ENCODE assay signal across 17 cellular contexts in genomic region chr16:14240216-14240843, GRCh38.
DNase-seq lines count a peak whose midpoint lies in the region; ATAC-seq and TF ChIP-seq lines count a peak whose summit lies in the region.
"Had no signal": no experiment of that assay in that cellular context is flagged by ENCODE, and none has a peak within 500 bp of the region (broad histone marks: within the 10 kb centered on the region; RNA-seq: fewer than 3 reads in every experiment).

No MANE protein-coding gene starts in this region.

- H3K27ac Mint-ChIP-seq in activated T-helper 17 cell treated with anti-CD3 and anti-CD28 coated beads, Interleukin-2, amount 50 U/mL, for 72 hours, result peak overlapping the region; percentile 3
- peak overlapping the region; percentile 47 for H3K27ac Mint-ChIP-seq in progenitor cell of endocrine pancreas
- H3K27ac Mint-ChIP-seq: WTC11 had no signal

- DNase-seq in HFF-Myc (ENCODE audit: extremely low read depth, low read depth) (peak; percentile 4), right cardiac atrium (peak in 2 of 3 donors; percentile 61 to 66), progenitor cell of endocrine pancreas (ENCODE audit: low spot score, unreplicated experiment) (no peak), occipital lobe (lab: John Stamatoyannopoulos, UW) (no peak), Ammon's horn (ENCODE audit: low spot score) (no peak), MG63 (no peak)
- DNase-seq: DMS79; mammary epithelial cell; NCI-H187; stimulated activated CD4-positive, alpha-beta T cell treated with anti-CD3 and anti-CD28 coated beads, Interleukin-12 subunit alpha, Interleukin-12 subunit beta, amount 100 ng/mL, for 4 hours; stimulated activated naive CD8-positive, alpha-beta T cell treated with anti-CD3 and anti-CD28 coated beads, Interleukin-15, Interleukin-2, amounts not matched to agents 100 U/mL and 50 U/mL, for 24 hours; uterus had no signal

- intact Hi-C loops in right cardiac atrium (cut with DNase I), result loop anchor here in 2 of 4 donors (10.0 kb wide), 1 partner anchor 316 kb away; the partner anchor contains the start of gene ERCC4 (in 2 of the 2)

- H3K4me1 ChIP-seq in right cardiac atrium (ENCODE audit: control insufficient read depth, insufficient read depth, low read length), result peaks cover 9% of the 10 kb centered on the region
- H3K4me1 ChIP-seq: uterus had no signal

- TF ChIP-seq CTCF in HFF-Myc (IDR thresholded peaks at IDR 0.05; ENCODE audit: low read depth, low read length, missing control alignments) (no peak), progenitor cell of endocrine pancreas (IDR thresholded peaks at IDR 0.05; ENCODE audit: unreplicated experiment) (no peak)

- H3K4me3 ChIP-seq in HFF-Myc (replicated peaks; ENCODE audit: low read depth, low read length) (no peak overlapping the region), right cardiac atrium (ENCODE audit: low read length) (no peak overlapping the region), MG63 (no peak overlapping the region)
- H3K4me3 ChIP-seq: uterus had no signal

- no peaks in the 10 kb centered on the region; the same call in 1 of the 2 replicates for H3K36me3 ChIP-seq in MG63
- H3K36me3 ChIP-seq: uterus had no signal

- H3K4me3 Mint-ChIP-seq in activated T-helper 17 cell treated with anti-CD3 and anti-CD28 coated beads, Interleukin-2, amount 50 U/mL, for 72 hours, result no peak overlapping the region
- no peak overlapping the region for H3K4me3 Mint-ChIP-seq in progenitor cell of endocrine pancreas (ENCODE audit: low read depth)
- H3K4me3 Mint-ChIP-seq: brain, WTC11 had no signal

- WGBS in right cardiac atrium, result 46% methylated on average over 10 of the region's 10 CpGs

- peaks cover 22% of the 10 kb centered on the region for H3K36me3 Mint-ChIP-seq in activated T-helper 17 cell treated with anti-CD3 and anti-CD28 coated beads, Interleukin-2, amount 50 U/mL, for 72 hours (ENCODE audit: low read depth)
- peaks cover 18% of the 10 kb centered on the region for H3K36me3 Mint-ChIP-seq in progenitor cell of endocrine pancreas (ENCODE audit: insufficient read depth)

- H3K27me3 Mint-ChIP-seq in activated T-helper 17 cell treated with anti-CD3 and anti-CD28 coated beads, Interleukin-2, amount 50 U/mL, for 72 hours, result no peaks in the 10 kb centered on the region
- H3K27me3 Mint-ChIP-seq in progenitor cell of endocrine pancreas, result no peaks in the 10 kb centered on the region
- H3K27me3 Mint-ChIP-seq: brain had no signal

- no peaks in the 10 kb centered on the region for H3K4me1 Mint-ChIP-seq in activated T-helper 17 cell treated with anti-CD3 and anti-CD28 coated beads, Interleukin-2, amount 50 U/mL, for 72 hours
- H3K4me1 Mint-ChIP-seq in progenitor cell of endocrine pancreas (ENCODE audit: low read depth), result peaks cover 10% of the 10 kb centered on the region
- H3K4me1 Mint-ChIP-seq: WTC11 had no signal

- H3K9me3 Mint-ChIP-seq in activated T-helper 17 cell treated with anti-CD3 and anti-CD28 coated beads, Interleukin-2, amount 50 U/mL, for 72 hours, result no peaks in the 10 kb centered on the region
- H3K9me3 Mint-ChIP-seq in progenitor cell of endocrine pancreas (ENCODE audit: low read depth), result no peaks in the 10 kb centered on the region
- H3K9me3 Mint-ChIP-seq: brain, WTC11 had no signal

- H3K27me3 ChIP-seq in right cardiac atrium (ENCODE audit: control insufficient read depth, insufficient read depth) (no peaks in the 10 kb centered on the region), MG63 (no peaks in the 10 kb centered on the region)
- H3K27me3 ChIP-seq: uterus had no signal

- H3K9me3 ChIP-seq in right cardiac atrium (ENCODE audit: control insufficient read depth, low read length) (no peaks in the 10 kb centered on the region), MG63 (no peaks in the 10 kb centered on the region)
- H3K9me3 ChIP-seq: uterus had no signal

- H3K27ac ChIP-seq in right cardiac atrium (ENCODE audit: low read length), result peak overlapping the region; percentile 87
- H3K27ac ChIP-seq: C4-2B, uterus had no signal

- no peak for ATAC-seq in activated T-helper 17 cell treated with anti-CD3 and anti-CD28 coated beads, Interleukin-2, amount 50 U/mL, for 72 hours (replicated peaks)
- peak; percentile 59 to 61 for ATAC-seq in right cardiac atrium
- ATAC-seq in GM19023 (IDR thresholded peaks at IDR 0.05; ENCODE audit: unreplicated experiment), result no peak
- ATAC-seq: stimulated activated naive CD8-positive, alpha-beta T cell treated with anti-CD3 and anti-CD28 coated beads, Interleukin-15, Interleukin-2, amounts not matched to agents 100 U/mL and 50 U/mL, for 24 hours; WTC11 had no signal

Comparison
In these comparisons a context has a peak if more than half of its experiments do, and no peak if none do; other contexts are left out.
1. DNase-seq: peak in HFF-Myc (single experiment) and right cardiac atrium (2 of 3); none in progenitor cell of endocrine pancreas (single experiment), occipital lobe (single experiment), Ammon's horn (single experiment) and MG63 (single experiment).
2. ATAC-seq: peak in right cardiac atrium (2 of 2); none in activated T-helper 17 cell treated with anti-CD3 and anti-CD28 coated beads, Interleukin-2, amount 50 U/mL, for 72 hours (single experiment) and GM19023 (single experiment).